ENCODE assay signal across 13 cellular contexts in the genomic region with DNA sequence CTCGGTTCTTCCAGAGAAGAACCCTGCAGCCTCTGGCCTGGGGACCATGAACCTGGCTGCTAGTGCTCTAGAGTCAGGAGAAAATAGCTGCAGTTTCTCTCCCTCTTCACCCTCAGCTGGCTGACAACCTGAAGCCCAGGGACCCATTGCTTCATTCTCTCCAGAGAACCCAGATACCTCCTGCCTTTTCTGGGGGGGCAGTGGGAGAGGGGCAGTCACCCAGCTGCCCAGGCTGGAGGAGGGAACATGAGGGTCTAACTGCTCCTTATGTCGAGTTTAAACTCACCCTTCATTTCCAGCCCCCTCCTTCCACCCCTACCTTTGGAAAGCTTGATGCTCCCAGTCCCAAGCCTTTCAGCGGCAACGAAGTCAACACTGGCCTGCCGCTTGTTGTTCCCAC. TPM values are rescaled to one million over a fixed set of nuclear protein-coding genes. Genes with fewer than 3 reads are reported as not detected.
DNase-seq lines count a peak whose midpoint lies in the region; ATAC-seq and TF ChIP-seq lines count a peak whose summit lies in the region.
"Had no signal": no experiment of that assay in that cellular context is flagged by ENCODE, and none has a peak within 500 bp of the region (broad histone marks: within the 10 kb centered on the region; RNA-seq: fewer than 3 reads in every experiment).

No MANE protein-coding gene starts in this region.

- H3K9ac ChIP-seq in Karpas-422 (ENCODE audit: low read length): no peak overlapping the region

- H3K9me2 ChIP-seq in Karpas-422 (replicated peaks; ENCODE audit: insufficient read depth, low read length): no peaks in the 10 kb centered on the region

- no peaks in the 10 kb centered on the region for H4K20me1 ChIP-seq in Karpas-422 (ENCODE audit: insufficient read depth, low read depth, low read length)

- no peaks in the 10 kb centered on the region for H3K9me3 ChIP-seq in Karpas-422 (ENCODE audit: low read length)
- H3K9me3 ChIP-seq: Caco-2 had no signal

- H3K36me3 ChIP-seq in Karpas-422 (ENCODE audit: insufficient read depth, low read length): no peaks in the 10 kb centered on the region

- peaks cover 20% of the 10 kb centered on the region for H3K4me1 Mint-ChIP-seq in activated naive CD8-positive, alpha-beta T cell treated with anti-CD3 and anti-CD28 coated beads for 36 hours
- peaks cover 17% of the 10 kb centered on the region for H3K4me1 Mint-ChIP-seq in nephron progenitor cell
- peaks cover 7% of the 10 kb centered on the region for H3K4me1 Mint-ChIP-seq in activated CD4-positive, alpha-beta T cell treated with anti-CD3 and anti-CD28 coated beads, Interleukin-2, amount 10 ng/mL, durations not matched to agents 7 days and 5 days

- H3K27me3 ChIP-seq in Karpas-422 (ENCODE audit: low read length): no peaks in the 10 kb centered on the region

- no peak overlapping the region for H3K27ac Mint-ChIP-seq in activated naive CD8-positive, alpha-beta T cell treated with anti-CD3 and anti-CD28 coated beads for 36 hours
- H3K27ac Mint-ChIP-seq in nephron progenitor cell: peak overlapping the region; percentile 20
- no peak overlapping the region for H3K27ac Mint-ChIP-seq in activated CD4-positive, alpha-beta T cell treated with anti-CD3 and anti-CD28 coated beads, Interleukin-2, amount 10 ng/mL, durations not matched to agents 7 days and 5 days

- H3K27me3 Mint-ChIP-seq in activated naive CD8-positive, alpha-beta T cell treated with anti-CD3 and anti-CD28 coated beads for 36 hours: no peaks in the 10 kb centered on the region
- peaks cover 8% of the 10 kb centered on the region for H3K27me3 Mint-ChIP-seq in nephron progenitor cell (ENCODE audit: low read depth, poor library complexity)
- no peaks in the 10 kb centered on the region for H3K27me3 Mint-ChIP-seq in activated CD4-positive, alpha-beta T cell treated with anti-CD3 and anti-CD28 coated beads, Interleukin-2, amount 10 ng/mL, durations not matched to agents 7 days and 5 days

- H2AFZ ChIP-seq in Karpas-422 (ENCODE audit: low read length): no peak overlapping the region

- ATAC-seq in GM21515 (IDR thresholded peaks at IDR 0.05; ENCODE audit: unreplicated experiment): no peak
- ATAC-seq: Panc1 had no signal

- no peaks in the 10 kb centered on the region for H3K79me2 ChIP-seq in Karpas-422 (ENCODE audit: low read length)

- no peak overlapping the region for H3K27ac ChIP-seq in Karpas-422 (ENCODE audit: low read length)

- TF ChIP-seq CTCF in nephron progenitor cell (IDR thresholded peaks at IDR 0.05): no peak

- H3K4me3 ChIP-seq in Karpas-422 (ENCODE audit: low read length): no peak overlapping the region

- CTCF ChIA-PET in activated CD4-positive, alpha-beta T cell treated with anti-CD3 and anti-CD28 coated beads, Interleukin-2, amount 10 ng/mL, durations not matched to agents 7 days and 5 days (lab: Charles Lee): interaction anchor here (0.8 to 7.5 kb wide), 5 partner anchors 11 to 468 kb away, joined by 3 to 40 read pairs (median 5); a partner anchor contains a TSS

- POLR2A ChIA-PET in activated CD4-positive, alpha-beta T cell treated with anti-CD3 and anti-CD28 coated beads, Interleukin-2, amount 10 ng/mL, durations not matched to agents 7 days and 5 days (lab: Charles Lee): no interaction called here

- DNase-seq in Karpas-422: peak; percentile 27
- DNase-seq in activated naive CD8-positive, alpha-beta T cell treated with anti-CD3 and anti-CD28 coated beads for 36 hours: no peak
- DNase-seq in nephron progenitor cell: no peak
- no peak for DNase-seq in activated CD4-positive, alpha-beta T cell treated with anti-CD3 and anti-CD28 coated beads, Interleukin-2, amount 10 ng/mL, durations not matched to agents 7 days and 5 days
- DNase-seq: ACHN, Caco-2, DMS153, IMR-90, NCI-H187, NCI-H226, NCI-H524 treated with DMSO at 0.1 percent for 48 hours had no signal

- peaks cover 12% of the 10 kb centered on the region for H3K36me3 Mint-ChIP-seq in activated naive CD8-positive, alpha-beta T cell treated with anti-CD3 and anti-CD28 coated beads for 36 hours
- H3K36me3 Mint-ChIP-seq in nephron progenitor cell (ENCODE audit: low read depth): peaks cover 5% of the 10 kb centered on the region
- no peaks in the 10 kb centered on the region for H3K36me3 Mint-ChIP-seq in activated CD4-positive, alpha-beta T cell treated with anti-CD3 and anti-CD28 coated beads, Interleukin-2, amount 10 ng/mL, durations not matched to agents 7 days and 5 days (ENCODE audit: low read depth)

- H3K4me1 ChIP-seq in Karpas-422 (ENCODE audit: low read length): no peaks in the 10 kb centered on the region
- H3K4me1 ChIP-seq: Caco-2 had no signal

- H3K4me3 Mint-ChIP-seq in activated naive CD8-positive, alpha-beta T cell treated with anti-CD3 and anti-CD28 coated beads for 36 hours: peak overlapping the region; percentile 80
- no peak overlapping the region for H3K4me3 Mint-ChIP-seq in nephron progenitor cell
- H3K4me3 Mint-ChIP-seq in activated CD4-positive, alpha-beta T cell treated with anti-CD3 and anti-CD28 coated beads, Interleukin-2, amount 10 ng/mL, durations not matched to agents 7 days and 5 days: no peak overlapping the region

- peaks cover 13% of the 10 kb centered on the region for H3K9me3 Mint-ChIP-seq in activated naive CD8-positive, alpha-beta T cell treated with anti-CD3 and anti-CD28 coated beads for 36 hours
- peaks cover 25% of the 10 kb centered on the region for H3K9me3 Mint-ChIP-seq in nephron progenitor cell
- H3K9me3 Mint-ChIP-seq in activated CD4-positive, alpha-beta T cell treated with anti-CD3 and anti-CD28 coated beads, Interleukin-2, amount 10 ng/mL, durations not matched to agents 7 days and 5 days: no peaks in the 10 kb centered on the region

- no peak overlapping the region for H3K4me2 ChIP-seq in Karpas-422 (ENCODE audit: low read depth, low read length, poor library complexity, severe bottlenecking)

RNA-seq across cellular contexts. Expression of a gene that starts 7.6 kb away (rescaled TPM):
- total RNA-seq in Karpas-422 (2014; rRNA removed; shearing (Covaris generic); ENCODE audit: low replicate concordance): 28.0 and 37.6 TPM in 2 replicates
- 10 to 100 TPM; 22.8 to 27.2 TPM for total RNA-seq in activated naive CD8-positive, alpha-beta T cell treated with anti-CD3 and anti-CD28 coated beads for 36 hours
- 10 to 100 TPM; 49.1 to 60.2 TPM for total RNA-seq in activated CD4-positive, alpha-beta T cell treated with anti-CD3 and anti-CD28 coated beads, Interleukin-2, amount 10 ng/mL, durations not matched to agents 7 days and 5 days

RNA-seq across cellular contexts. Expression of a gene that starts 19.8 kb away (rescaled TPM):
- total RNA-seq in Karpas-422 (2014; rRNA removed; shearing (Covaris generic); ENCODE audit: low replicate concordance): 14.3 and 28.4 TPM in 2 replicates
- 10 to 100 TPM; 20.4 to 21.3 TPM for total RNA-seq in activated naive CD8-positive, alpha-beta T cell treated with anti-CD3 and anti-CD28 coated beads for 36 hours
- total RNA-seq in activated CD4-positive, alpha-beta T cell treated with anti-CD3 and anti-CD28 coated beads, Interleukin-2, amount 10 ng/mL, durations not matched to agents 7 days and 5 days: 10 to 100 TPM; 10.0 to 10.3 TPM

RNA-seq across cellular contexts. Expression of a gene that starts 20.9 kb away (rescaled TPM):
- total RNA-seq in Karpas-422 (2014; rRNA removed; shearing (Covaris generic); ENCODE audit: low replicate concordance): 61.1 and 93.8 TPM in 2 replicates
- 10 to 100 TPM; 54.2 to 57.7 TPM for total RNA-seq in activated naive CD8-positive, alpha-beta T cell treated with anti-CD3 and anti-CD28 coated beads for 36 hours
- total RNA-seq in activated CD4-positive, alpha-beta T cell treated with anti-CD3 and anti-CD28 coated beads, Interleukin-2, amount 10 ng/mL, durations not matched to agents 7 days and 5 days: 100 to 1,000 TPM in 1 of 2 experiments, 10 to 100 TPM in 1; 95.1 to 102 TPM

RNA-seq across cellular contexts. Expression of a gene that starts 22.2 kb away (rescaled TPM):
- total RNA-seq in Karpas-422 (2014; rRNA removed; shearing (Covaris generic); ENCODE audit: low replicate concordance): 38.7 and 64.8 TPM in 2 replicates
- total RNA-seq in activated naive CD8-positive, alpha-beta T cell treated with anti-CD3 and anti-CD28 coated beads for 36 hours: 10 to 100 TPM; 44.1 to 50.2 TPM
- 10 to 100 TPM; 79.6 to 79.8 TPM for total RNA-seq in activated CD4-positive, alpha-beta T cell treated with anti-CD3 and anti-CD28 coated beads, Interleukin-2, amount 10 ng/mL, durations not matched to agents 7 days and 5 days

RNA-seq across cellular contexts. Expression of a gene that starts 29.1 kb away (rescaled TPM):
- total RNA-seq in Karpas-422 (2014; rRNA removed; shearing (Covaris generic); ENCODE audit: low replicate concordance): 2.7 and 3.5 TPM in 2 replicates
- 1 to 10 TPM in 1 of 2 experiments, under 1 TPM in 1; 0.92 to 1.1 TPM for total RNA-seq in activated naive CD8-positive, alpha-beta T cell treated with anti-CD3 and anti-CD28 coated beads for 36 hours
- total RNA-seq in activated CD4-positive, alpha-beta T cell treated with anti-CD3 and anti-CD28 coated beads, Interleukin-2, amount 10 ng/mL, durations not matched to agents 7 days and 5 days: 1 to 10 TPM; 2.3 to 2.8 TPM
